ENCODE assay signal across 1 cellular context in genomic region chr14:73567951-73568885, GRCh38.
TF ChIP-seq lines count a peak whose summit lies in the region.

No MANE protein-coding gene starts in this region.

TF ChIP-seq in H1, 55 proteins besides CTCF, POLR2A, EP300 and RAD21:
- no peak for TF ChIP-seq PHF8 (conservative IDR thresholded peaks at IDR 0.05; ENCODE audit: low read depth, low read length)
- no peak for TF ChIP-seq GABPA (IDR thresholded peaks at IDR 0.05; ENCODE audit: borderline replicate concordance, insufficient read depth, low read length)
- no peak for TF ChIP-seq BACH1 (IDR thresholded peaks at IDR 0.05; ENCODE audit: low read length)
- no peak for TF ChIP-seq JUN (IDR thresholded peaks at IDR 0.05; ENCODE audit: low read depth, low read length)
